25 cellular contexts compared by ENCODE assay signal in the genomic region with DNA sequence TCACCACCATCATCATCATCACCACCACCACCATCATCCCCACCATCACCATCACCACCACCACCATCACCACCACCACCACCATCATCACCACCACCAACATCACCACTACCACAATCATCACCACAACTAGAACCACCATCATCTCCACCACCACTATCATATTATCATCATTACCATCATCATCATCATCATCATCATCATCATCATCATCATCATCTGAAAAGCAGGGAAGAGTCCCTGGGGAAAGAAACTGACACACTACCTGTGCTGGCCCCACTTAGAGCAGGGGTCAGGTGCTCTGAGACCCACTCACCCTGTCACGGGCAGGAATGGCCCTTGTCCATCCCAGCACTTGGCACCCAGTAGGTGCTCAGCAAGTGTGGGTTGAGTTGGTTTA.
DNase-seq lines count a peak whose midpoint lies in the region; ATAC-seq and TF ChIP-seq lines count a peak whose summit lies in the region.
"Had no signal": no experiment of that assay in that cellular context is flagged by ENCODE, and none has a peak within 500 bp of the region (broad histone marks: within the 10 kb centered on the region; RNA-seq: fewer than 3 reads in every experiment).

No MANE protein-coding gene starts in this region.

- H3K27ac Mint-ChIP-seq in activated CD4-positive, alpha-beta T cell treated with anti-CD3 and anti-CD28 coated beads, Interleukin-2, amount 10 ng/mL, durations not matched to agents 24 days and 14 days = peak overlapping the region; percentile 17
- H3K27ac Mint-ChIP-seq in Calu3 (ENCODE audit: unreplicated experiment) (peak overlapping the region; percentile 80), neural crest cell (ENCODE audit: unreplicated experiment) (no peak overlapping the region), T-cell (peak overlapping the region in 1 of 2 donors; percentile 62)
- peak overlapping the region; percentile 75 for H3K27ac Mint-ChIP-seq in central memory CD8-positive, alpha-beta T cell (ENCODE audit: low read depth)
- H3K27ac Mint-ChIP-seq: B cell; stimulated activated memory B cell treated with anti-CD40 and anti-IgM and Interleukin-4, amounts not matched to agents 10 μg/mL and 1 μg/mL and 100 μg/mL, for 72 hours had no signal

- no peak for ATAC-seq in central memory CD8-positive, alpha-beta T cell (replicated peaks; ENCODE audit: extremely low read depth, poor library complexity, severe bottlenecking)
- no peak for ATAC-seq in T-cell (replicated peaks in 1 of 4)
- ATAC-seq: left lung; stimulated activated memory B cell treated with anti-CD40 and anti-IgM and Interleukin-4, amounts not matched to agents 10 μg/mL and 1 μg/mL and 100 μg/mL, for 72 hours had no signal

- H3K4me3 Mint-ChIP-seq in activated CD4-positive, alpha-beta T cell treated with anti-CD3 and anti-CD28 coated beads, Interleukin-2, amount 10 ng/mL, durations not matched to agents 24 days and 14 days = no peak overlapping the region
- no peak overlapping the region for H3K4me3 Mint-ChIP-seq in Calu3 (ENCODE audit: low read depth, unreplicated experiment)
- H3K4me3 Mint-ChIP-seq in central memory CD8-positive, alpha-beta T cell = peak overlapping the region; percentile 42
- peak overlapping the region; percentile 65 for H3K4me3 Mint-ChIP-seq in neural crest cell
- no peak overlapping the region for H3K4me3 Mint-ChIP-seq in T-cell
- H3K4me3 Mint-ChIP-seq: B cell; stimulated activated memory B cell treated with anti-CD40 and anti-IgM and Interleukin-4, amounts not matched to agents 10 μg/mL and 1 μg/mL and 100 μg/mL, for 72 hours had no signal

- no peak overlapping the region for H3K4me3 ChIP-seq in coronary artery
- H3K4me3 ChIP-seq: ascending aorta, hepatocyte, left lung, thyroid gland had no signal

- H3K27me3 Mint-ChIP-seq in activated CD4-positive, alpha-beta T cell treated with anti-CD3 and anti-CD28 coated beads, Interleukin-2, amount 10 ng/mL, durations not matched to agents 24 days and 14 days = peaks cover 9% of the 10 kb centered on the region
- no peaks in the 10 kb centered on the region for H3K27me3 Mint-ChIP-seq in Calu3 (ENCODE audit: unreplicated experiment)
- peaks cover 25% of the 10 kb centered on the region for H3K27me3 Mint-ChIP-seq in central memory CD8-positive, alpha-beta T cell
- H3K27me3 Mint-ChIP-seq in neural crest cell (ENCODE audit: low read depth) = peaks cover 5% of the 10 kb centered on the region
- peaks cover 13 to 17% of the 10 kb centered on the region in 2 donors for H3K27me3 Mint-ChIP-seq in T-cell

- TF ChIP-seq CTCF in Calu3 (IDR thresholded peaks at IDR 0.05; ENCODE audit: unreplicated experiment) (no peak), neural crest cell (conservative IDR thresholded peaks at IDR 0.05) (no peak), coronary artery (IDR thresholded peaks at IDR 0.05) (no peak)

- no peak overlapping the region for H3K27ac ChIP-seq in coronary artery
- H3K27ac ChIP-seq: ascending aorta, hepatocyte, left lung, neutrophil, thyroid gland had no signal

- CTCF ChIA-PET in Calu3 (lab: Charles Lee) (interaction anchor here (0.7 kb wide), 1 partner anchor 129 kb away, joined by 3 read pairs; no protein-coding TSS in a partner anchor), T-cell (lab: Charles Lee) (no interaction called here)

- peaks cover 4% of the 10 kb centered on the region for H3K36me3 Mint-ChIP-seq in activated CD4-positive, alpha-beta T cell treated with anti-CD3 and anti-CD28 coated beads, Interleukin-2, amount 10 ng/mL, durations not matched to agents 24 days and 14 days (ENCODE audit: low read depth)
- H3K36me3 Mint-ChIP-seq in Calu3 (ENCODE audit: insufficient read depth, unreplicated experiment) (peaks cover 5% of the 10 kb centered on the region), neural crest cell (ENCODE audit: low read depth) (peaks cover 5% of the 10 kb centered on the region), T-cell (no peaks in the 10 kb centered on the region)
- H3K36me3 Mint-ChIP-seq in central memory CD8-positive, alpha-beta T cell (ENCODE audit: insufficient read depth) = peaks cover 18% of the 10 kb centered on the region
- H3K36me3 Mint-ChIP-seq: stimulated activated memory B cell treated with anti-CD40 and anti-IgM and Interleukin-4, amounts not matched to agents 10 μg/mL and 1 μg/mL and 100 μg/mL, for 72 hours had no signal

- H3K4me1 Mint-ChIP-seq in activated CD4-positive, alpha-beta T cell treated with anti-CD3 and anti-CD28 coated beads, Interleukin-2, amount 10 ng/mL, durations not matched to agents 24 days and 14 days = peaks cover 3% of the 10 kb centered on the region
- H3K4me1 Mint-ChIP-seq in Calu3 (ENCODE audit: low read depth, unreplicated experiment) = no peaks in the 10 kb centered on the region
- peaks cover 18% of the 10 kb centered on the region for H3K4me1 Mint-ChIP-seq in central memory CD8-positive, alpha-beta T cell
- peaks cover 12% of the 10 kb centered on the region for H3K4me1 Mint-ChIP-seq in neural crest cell
- H3K4me1 Mint-ChIP-seq in T-cell = peaks cover 0 to 7% (median 5%) of the 10 kb centered on the region in 3 donors
- H3K4me1 Mint-ChIP-seq: B cell; stimulated activated memory B cell treated with anti-CD40 and anti-IgM and Interleukin-4, amounts not matched to agents 10 μg/mL and 1 μg/mL and 100 μg/mL, for 72 hours had no signal

- BruUV-seq in Calu3 (replicated peaks; lab: Mats Ljungman, UMichigan) = no TSS peak

- peaks cover 14% of the 10 kb centered on the region for H3K9me3 Mint-ChIP-seq in activated CD4-positive, alpha-beta T cell treated with anti-CD3 and anti-CD28 coated beads, Interleukin-2, amount 10 ng/mL, durations not matched to agents 24 days and 14 days
- H3K9me3 Mint-ChIP-seq in Calu3 (ENCODE audit: low read depth, unreplicated experiment) = peaks cover 3% of the 10 kb centered on the region
- peaks cover 6% of the 10 kb centered on the region for H3K9me3 Mint-ChIP-seq in central memory CD8-positive, alpha-beta T cell
- peaks cover 4% of the 10 kb centered on the region for H3K9me3 Mint-ChIP-seq in neural crest cell
- H3K9me3 Mint-ChIP-seq in T-cell = peaks cover 0 to 5% (median 2%) of the 10 kb centered on the region in 3 donors

- intact Hi-C loops in activated CD4-positive, alpha-beta T cell treated with anti-CD3 and anti-CD28 coated beads, Interleukin-2, amount 10 ng/mL, durations not matched to agents 24 days and 14 days (cut with micrococcal nuclease) = no loop called here
- intact Hi-C loops in Calu3 (cut with micrococcal nuclease; ENCODE audit: unreplicated experiment) = no loop called here

- DNase-seq in activated CD4-positive, alpha-beta T cell treated with anti-CD3 and anti-CD28 coated beads, Interleukin-2, amount 10 ng/mL, durations not matched to agents 24 days and 14 days = no peak
- no peak for DNase-seq in activated CD4-positive, alpha-beta T cell treated with anti-CD3 and anti-CD28 coated beads for 1 hour
- DNase-seq in Calu3 = no peak
- no peak for DNase-seq in central memory CD8-positive, alpha-beta T cell (ENCODE audit: low spot score in 2 of 2)
- DNase-seq in neural crest cell (ENCODE audit: low read depth, low spot score) = no peak
- no peak for DNase-seq in T-cell
- DNase-seq in coronary artery (ENCODE audit: low spot score) = no peak
- DNase-seq in ACHN = no peak
- DNase-seq: activated gamma-delta T cell; cerebellar nuclear complex; EL; erythroblast; foreskin fibroblast; KG1; left lung; NCI-H146; NCI-H82; small intestine; stimulated activated CD4-positive, alpha-beta T cell treated with anti-CD3 and anti-CD28 coated beads, Interleukin-2, amount 100 ng/mL, for 24 hours; thyroid gland had no signal

- POLR2A ChIA-PET in T-cell (lab: Charles Lee) = no interaction called here

- in situ Hi-C loops in ACHN (cut with HindIII; ENCODE audit: low pct_ligation_motif_present, low pct_unique_long_range_greater_than_20kb, low sequenced_read_pairs) = no loop called here

Comparison
In these comparisons a context has a peak if more than half of its experiments do, and no peak if none do; other contexts are left out.
1. H3K4me3 Mint-ChIP-seq: peak in central memory CD8-positive, alpha-beta T cell (single experiment) and neural crest cell (single experiment); none in activated CD4-positive, alpha-beta T cell treated with anti-CD3 and anti-CD28 coated beads, Interleukin-2, amount 10 ng/mL, durations not matched to agents 24 days and 14 days (single experiment), Calu3 (single experiment) and T-cell (0 of 3).